Comparison of ENCODE assay signal across 1 cellular context in genomic region chr17:48912476-48912875, GRCh38.
TF ChIP-seq lines count a peak whose summit lies in the region.

No MANE protein-coding gene starts in this region.

TF ChIP-seq in WTC11, 78 proteins besides CTCF, POLR2A, EP300 and RAD21:
- TF ChIP-seq FOXJ3 (CRISPR knock-in tag; IDR thresholded peaks at IDR 0.05; ENCODE audit: borderline replicate concordance) (no peak), USF2 (CRISPR knock-in tag; IDR thresholded peaks at IDR 0.05) (no peak), ZNF121 (CRISPR knock-in tag; IDR thresholded peaks at IDR 0.05) (no peak), ETV6 (CRISPR knock-in tag; IDR thresholded peaks at IDR 0.05) (no peak), NR2C2 (CRISPR knock-in tag; IDR thresholded peaks at IDR 0.05) (no peak), FOXK1 (CRISPR knock-in tag; IDR thresholded peaks at IDR 0.05) (no peak)
- TF ChIP-seq, protein P1, sequence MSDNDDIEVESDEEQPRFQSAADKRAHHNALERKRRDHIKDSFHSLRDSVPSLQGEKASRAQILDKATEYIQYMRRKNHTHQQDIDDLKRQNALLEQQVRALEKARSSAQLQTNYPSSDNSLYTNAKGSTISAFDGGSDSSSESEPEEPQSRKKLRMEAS (CRISPR knock-in tag; IDR thresholded peaks at IDR 0.05) = no peak
